7 cellular contexts compared by ENCODE assay signal in the genomic region with DNA sequence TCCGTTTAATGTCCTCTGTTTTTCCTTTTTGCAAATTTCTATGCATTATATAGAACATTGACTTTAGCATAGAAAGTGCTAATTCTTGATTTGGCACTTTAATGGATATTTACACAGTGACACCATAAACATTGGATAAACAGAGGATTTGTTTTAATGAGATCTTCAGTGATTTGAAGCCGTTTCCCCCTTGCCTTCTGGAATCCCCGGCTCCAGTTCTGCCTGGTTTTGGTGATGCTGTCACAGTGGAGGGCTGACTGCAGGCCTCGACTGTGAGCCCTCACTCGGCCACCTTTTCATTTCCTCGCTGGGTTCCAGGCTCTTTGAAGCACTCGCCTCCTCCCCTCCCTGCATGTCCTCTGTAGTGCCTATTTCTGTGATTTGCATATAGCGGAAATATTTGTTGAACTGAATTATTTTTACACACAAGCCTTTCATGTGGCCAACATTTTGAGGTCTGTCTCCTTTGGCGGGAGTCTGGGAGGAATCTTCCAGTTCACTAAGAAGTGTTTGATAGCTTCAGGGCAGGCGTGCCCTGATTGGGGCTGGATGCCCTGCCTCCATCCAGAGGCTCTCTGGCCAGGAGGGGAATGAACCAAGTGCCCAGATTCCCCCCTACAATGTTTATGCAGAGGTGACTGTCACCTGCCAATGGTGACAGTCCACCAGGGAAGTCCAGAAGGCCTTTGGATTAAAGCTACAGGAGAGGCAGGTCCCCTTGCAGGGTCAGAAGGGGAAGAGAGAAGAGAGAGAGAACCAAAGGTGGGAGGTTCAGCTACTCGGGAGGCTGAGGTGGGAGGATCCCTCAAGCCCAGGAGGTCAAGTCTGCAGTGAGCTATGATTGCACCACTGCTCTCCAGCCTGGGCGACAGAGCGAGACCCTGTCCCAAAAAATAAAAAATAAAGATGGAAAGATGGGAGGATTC.
A peak's percentile ranks its signal among the peaks of the same experiment; 100 is the strongest.
DNase-seq lines count a peak whose midpoint lies in the region; ATAC-seq and TF ChIP-seq lines count a peak whose summit lies in the region.

No MANE protein-coding gene starts in this region.

- no peaks in the 10 kb centered on the region for H3K9me3 Mint-ChIP-seq in progenitor cell of endocrine pancreas (ENCODE audit: low read depth)

- peaks cover 56% of the 10 kb centered on the region for H3K4me1 Mint-ChIP-seq in progenitor cell of endocrine pancreas (ENCODE audit: low read depth)

- peaks cover 2% of the 10 kb centered on the region for H3K36me3 Mint-ChIP-seq in progenitor cell of endocrine pancreas (ENCODE audit: insufficient read depth)

- WGBS in body of pancreas, 2 donors: 77 to 87% methylated on average over 12 to 13 of the region's 13 CpGs

- H3K27ac ChIP-seq in VCaP: peak overlapping the region; percentile 98
- no peak overlapping the region for H3K27ac ChIP-seq in body of pancreas

- no peak overlapping the region for H3K4me3 ChIP-seq in body of pancreas

- DNase-seq in GM13976 (ENCODE audit: low spot score): peak; percentile 75
- DNase-seq in progenitor cell of endocrine pancreas (ENCODE audit: low spot score, unreplicated experiment): no peak
- no peak for DNase-seq in anterior cingulate cortex (lab: John Stamatoyannopoulos, UW)
- DNase-seq in stimulated activated CD8-positive, alpha-beta memory T cell treated with anti-CD3 and anti-CD28 coated beads, Interleukin-4, amount 100 ng/mL, for 48 hours: no peak
- no peak for DNase-seq in body of pancreas

- H3K27ac Mint-ChIP-seq in progenitor cell of endocrine pancreas: peak overlapping the region; percentile 19

- ATAC-seq in GM21576 (IDR thresholded peaks at IDR 0.05; ENCODE audit: unreplicated experiment) (peak; percentile 83), body of pancreas (no peak)

- TF ChIP-seq POLR2A in body of pancreas (IDR thresholded peaks at IDR 0.05): no peak

- no peak overlapping the region for H3K4me3 Mint-ChIP-seq in progenitor cell of endocrine pancreas (ENCODE audit: low read depth)

- no peaks in the 10 kb centered on the region for H3K9me3 ChIP-seq in body of pancreas

- H3K4me1 ChIP-seq in body of pancreas: peaks cover 59% of the 10 kb centered on the region

- in situ Hi-C loops in GM13976 (cut with MboI; ENCODE audit: low sequenced_read_pairs, unreplicated experiment): no loop called here

- intact Hi-C loops in body of pancreas (cut with DNase I): no loop called here

- H3K27me3 ChIP-seq in body of pancreas: no peaks in the 10 kb centered on the region

- no peaks in the 10 kb centered on the region for H3K36me3 ChIP-seq in body of pancreas (replicated peaks in 1 of 2; ENCODE audit: insufficient read depth in 1 of 2, low read depth in 2 of 2)

- no peaks in the 10 kb centered on the region for H3K27me3 Mint-ChIP-seq in progenitor cell of endocrine pancreas

- no peak for TF ChIP-seq CTCF in GM13976 (IDR thresholded peaks at IDR 0.05; ENCODE audit: borderline replicate concordance, control extremely low read depth, extremely low read depth, insufficient read depth, missing control alignments)
- TF ChIP-seq CTCF in VCaP (conservative IDR thresholded peaks at IDR 0.05): no peak
- TF ChIP-seq CTCF in progenitor cell of endocrine pancreas (IDR thresholded peaks at IDR 0.05; ENCODE audit: unreplicated experiment): no peak
- no peak for TF ChIP-seq CTCF in body of pancreas (IDR thresholded peaks at IDR 0.05)
